1 cellular context compared by ENCODE assay signal in genomic region chr3:71987828-71988227, GRCh38.
TF ChIP-seq lines count a peak whose summit lies in the region.

No MANE protein-coding gene starts in this region.

TF ChIP-seq in WTC11, 78 proteins besides CTCF, POLR2A, EP300 and RAD21 (continued from another document):
- TF ChIP-seq ZNF425 (CRISPR knock-in tag; conservative IDR thresholded peaks at IDR 0.05) (no peak), GABPB1 (CRISPR knock-in tag; IDR thresholded peaks at IDR 0.05) (no peak), CDX4 (CRISPR knock-in tag; IDR thresholded peaks at IDR 0.05; ENCODE audit: borderline replicate concordance) (no peak), USF2 (CRISPR knock-in tag; IDR thresholded peaks at IDR 0.05) (no peak), ZNF671 (CRISPR knock-in tag; IDR thresholded peaks at IDR 0.05) (no peak)
